ENCODE assay signal across 14 cellular contexts in the genomic region with DNA sequence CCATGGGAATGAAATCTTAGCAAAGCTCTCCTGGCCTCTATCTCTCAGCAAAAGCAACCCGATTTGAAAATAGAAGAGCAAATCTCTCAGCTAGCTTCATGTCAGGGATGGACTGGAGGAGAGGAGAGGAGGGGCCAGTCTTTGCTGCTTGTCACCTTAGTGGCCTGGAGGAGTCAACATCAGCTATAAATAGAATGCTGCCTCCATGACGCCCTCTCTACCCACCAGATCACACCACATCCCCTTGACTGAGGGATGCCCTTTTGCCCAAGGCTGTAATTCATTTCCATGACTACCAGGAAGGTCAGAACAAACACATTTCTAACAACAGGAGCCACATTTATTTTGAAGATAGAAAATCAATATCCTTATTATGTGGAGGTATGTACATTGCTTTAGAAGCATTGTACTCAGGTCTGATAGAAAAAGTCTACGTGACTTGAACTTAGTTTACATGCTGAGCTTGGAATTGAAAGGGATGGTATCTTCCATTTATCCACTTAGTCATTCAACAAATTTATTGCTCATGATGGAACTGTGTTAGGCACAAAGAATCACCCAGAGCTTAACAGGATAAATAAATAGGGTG.
"Had no signal": no experiment of that assay in that cellular context is flagged by ENCODE, and none has a peak within 500 bp of the region (broad histone marks: within the 10 kb centered on the region; RNA-seq: fewer than 3 reads in every experiment).

No MANE protein-coding gene starts in this region.

- H3K4me1 ChIP-seq: pancreas had no signal

- H3K4me3 ChIP-seq: cardiac muscle cell, heart left ventricle, lower lobe of right lung, pancreas, thyroid gland had no signal

- H3K36me3 ChIP-seq: cardiac muscle cell, heart left ventricle, lower lobe of right lung, pancreas, thyroid gland had no signal

- H3K9me3 ChIP-seq: heart left ventricle, lower lobe of right lung, pancreas, thyroid gland had no signal

- ATAC-seq: heart left ventricle, lower lobe of right lung, pancreas had no signal

- H3K9me3 Mint-ChIP-seq: activated T-cell treated with anti-CD3 and anti-CD28 coated beads, Interleukin-2, amount 50 U/mL, for 24 hours had no signal

- H3K36me3 Mint-ChIP-seq: naive B cell had no signal

- DNase-seq: activated CD4-positive, alpha-beta T cell treated with anti-CD3 and anti-CD28 coated beads, Interleukin-2, amount 50 U/mL, for 4 hours; activated CD4-positive, CD25-positive, alpha-beta regulatory T cell treated with anti-CD3 and anti-CD28 coated beads, Interleukin-2, amount 50 U/mL, for 72 hours; activated effector memory CD4-positive, alpha-beta T cell treated with Interleukin-2 at 50 U/mL for 16 hours; activated naive CD4-positive, alpha-beta T cell treated with anti-CD3 and anti-CD28 coated beads, Interleukin-2, amount 50 U/mL, for 16 hours; activated T-cell treated with anti-CD3 and anti-CD28 coated beads, Interleukin-2, amount 50 U/mL, for 24 hours; foreskin melanocyte; heart left ventricle; lower lobe of right lung; naive B cell; pancreas; stimulated activated CD4-positive, alpha-beta T cell treated with anti-CD3 and anti-CD28 coated beads, Interleukin-1b, Interleukin-23, amount 100 ng/mL, for 48 hours; thyroid gland had no signal

- H3K27ac Mint-ChIP-seq: activated T-cell treated with anti-CD3 and anti-CD28 coated beads, Interleukin-2, amount 50 U/mL, for 24 hours; naive B cell had no signal

- H3K4me3 Mint-ChIP-seq: activated T-cell treated with anti-CD3 and anti-CD28 coated beads, Interleukin-2, amount 50 U/mL, for 24 hours had no signal

- H3K27ac ChIP-seq: cardiac muscle cell, epithelial cell of prostate, heart left ventricle, lower lobe of right lung, pancreas, thyroid gland had no signal
